ENCODE assay signal across 19 cellular contexts in the genomic region with DNA sequence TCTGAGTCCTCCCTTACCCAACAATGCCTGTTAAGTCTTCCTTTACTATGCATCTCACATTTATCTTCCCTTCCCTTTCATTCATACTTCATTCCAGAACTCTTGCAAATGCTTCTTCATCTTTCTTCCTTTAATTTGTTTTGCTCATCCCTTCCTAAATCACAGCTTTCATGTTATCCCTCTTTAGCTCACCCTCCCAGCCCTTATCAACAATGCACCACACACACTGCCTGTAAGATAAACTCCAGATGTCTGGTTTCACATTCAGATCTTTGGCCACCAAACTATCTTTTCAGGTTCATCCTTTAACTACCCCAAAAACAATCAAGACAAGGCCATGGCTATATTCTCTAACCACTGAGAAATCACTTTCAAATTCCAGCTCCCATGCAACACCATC.
"Had no signal": no experiment of that assay in that cellular context is flagged by ENCODE, and none has a peak within 500 bp of the region (broad histone marks: within the 10 kb centered on the region; RNA-seq: fewer than 3 reads in every experiment).

No MANE protein-coding gene starts in this region.

- H3K9me3 ChIP-seq: breast epithelium, esophagus muscularis mucosa, prostate gland, tibial artery, uterus had no signal

- H3K27me3 ChIP-seq: breast epithelium, dorsolateral prefrontal cortex, esophagus muscularis mucosa, hepatocyte, tibial artery, uterus had no signal

- DNase-seq: activated CD4-positive, alpha-beta T cell treated with anti-CD3 and anti-CD28 coated beads, Interleukin-2, amount 50 U/mL, for 4 hours; activated CD4-positive, CD25-positive, alpha-beta regulatory T cell treated with anti-CD3 and anti-CD28 coated beads, Interleukin-2, amount 50 U/mL, for 72 hours; activated effector memory CD4-positive, alpha-beta T cell treated with anti-CD3 and anti-CD28 coated beads, Interleukin-2, amount 50 U/mL, for 16 hours; activated naive CD8-positive, alpha-beta T cell treated with anti-CD3 and anti-CD28 coated beads for 36 hours; activated T-cell treated with anti-CD3 and anti-CD28 coated beads for 4 hours; aorta; dorsolateral prefrontal cortex; small intestine; stimulated activated CD4-positive, alpha-beta T cell treated with anti-CD3 and anti-CD28 coated beads, Interleukin-4, amount 100 ng/mL, for 24 hours; stimulated activated naive CD4-positive, alpha-beta T cell; SW 1271; tibial artery; uterus had no signal

- ATAC-seq: right cardiac atrium had no signal

- H3K9me3 Mint-ChIP-seq: activated naive CD8-positive, alpha-beta T cell treated with anti-CD3 and anti-CD28 coated beads for 36 hours; T-helper 2 cell treated with Interferon-gamma antibody and Interleukin-4, amounts not matched to agents 5 μg/mL and 100 μg/mL, for 36 hours had no signal

- H3K27ac ChIP-seq: breast epithelium, dorsolateral prefrontal cortex, esophagus muscularis mucosa, hepatocyte, prostate gland, tibial artery, uterus had no signal

- H3K4me3 Mint-ChIP-seq: activated naive CD8-positive, alpha-beta T cell treated with anti-CD3 and anti-CD28 coated beads for 36 hours; T-helper 2 cell treated with Interferon-gamma antibody and Interleukin-4, amounts not matched to agents 5 μg/mL and 100 μg/mL, for 36 hours had no signal

- H3K27me3 Mint-ChIP-seq: activated naive CD8-positive, alpha-beta T cell treated with anti-CD3 and anti-CD28 coated beads for 36 hours had no signal

- H3K36me3 ChIP-seq: prostate gland, uterus had no signal

- H3K27ac Mint-ChIP-seq: activated naive CD8-positive, alpha-beta T cell treated with anti-CD3 and anti-CD28 coated beads for 36 hours; T-helper 2 cell treated with Interferon-gamma antibody and Interleukin-4, amounts not matched to agents 5 μg/mL and 100 μg/mL, for 36 hours had no signal

- H3K4me3 ChIP-seq: breast epithelium, dorsolateral prefrontal cortex, esophagus muscularis mucosa, hepatocyte, prostate gland, tibial artery, uterus had no signal
